ENCODE assay signal across 8 cellular contexts in genomic region chr7:2978403-2978802, GRCh38.
DNase-seq lines count a peak whose midpoint lies in the region; ATAC-seq and TF ChIP-seq lines count a peak whose summit lies in the region.

No MANE protein-coding gene starts in this region.

- H3K4me1 ChIP-seq in rectal smooth muscle tissue (ENCODE audit: control insufficient read depth, insufficient read depth, low read length) (no peaks in the 10 kb centered on the region), SK-N-SH (ENCODE audit: control insufficient read depth in 1 of 2, insufficient read depth in 2 of 2, low read depth in 1 of 2, low read length in 1 of 2) (no peaks in the 10 kb centered on the region; a peak in 1 of 4 replicates)

- no peaks in the 10 kb centered on the region for H4K20me1 ChIP-seq in SK-N-SH (ENCODE audit: insufficient read depth)

- H3K27me3 Mint-ChIP-seq in WTC11 (ENCODE audit: low read depth): no peaks in the 10 kb centered on the region
- peaks cover 15% of the 10 kb centered on the region for H3K27me3 Mint-ChIP-seq in chondrocyte (ENCODE audit: low read depth)

- no peaks in the 10 kb centered on the region for H3F3A ChIP-seq in SK-N-SH (replicated peaks; ENCODE audit: insufficient read depth)

- TF ChIP-seq EP300 in SK-N-SH (IDR thresholded peaks at IDR 0.05; ENCODE audit: borderline replicate concordance in 1 of 2, low read depth in 1 of 2, low read length in 1 of 2): no peak

- H3K36me3 ChIP-seq in rectal smooth muscle tissue (ENCODE audit: control insufficient read depth, insufficient read depth, low read length) (no peaks in the 10 kb centered on the region), SK-N-SH (replicated peaks in 1 of 2; ENCODE audit: control insufficient read depth in 1 of 2, insufficient read depth in 2 of 2, low read length in 1 of 2) (no peaks in the 10 kb centered on the region)

- H3K4me2 ChIP-seq in SK-N-SH: no peak overlapping the region

- H3K27ac ChIP-seq in rectal smooth muscle tissue (ENCODE audit: low read depth, low read length) (no peak overlapping the region), SK-N-SH (ENCODE audit: low read depth in 2 of 2, low read length in 1 of 2) (no peak overlapping the region)

- CTCF ChIA-PET in WTC11 (lab: Charles Lee): no interaction called here
- CTCF ChIA-PET in SK-N-SH (lab: Yijun Ruan, JAX): interaction anchor here (0.7 to 0.8 kb wide), 3 partner anchors 19 to 1038 kb away, joined by 3 read pairs; no protein-coding TSS in a partner anchor

- H3K4me1 Mint-ChIP-seq in WTC11 (peaks cover 24% of the 10 kb centered on the region), chondrocyte (ENCODE audit: low read depth) (no peaks in the 10 kb centered on the region)

- H3K4me3 Mint-ChIP-seq in WTC11 (peak overlapping the region; percentile 49), chondrocyte (ENCODE audit: unreplicated experiment) (no peak overlapping the region)

- no peaks in the 10 kb centered on the region for H3K9me2 ChIP-seq in SK-N-SH

- DNase-seq in WTC11 (ENCODE audit: low spot score) (peak; percentile 73), chondrocyte (ENCODE audit: low spot score) (peak; percentile 74), A172 (ENCODE audit: low spot score) (no peak), SK-N-SH (no peak), cortex of kidney (lab: John Stamatoyannopoulos, UW) (no peak)

- peaks cover 3% of the 10 kb centered on the region; the same call in 1 of the 2 replicates for H3K9me3 Mint-ChIP-seq in WTC11
- H3K9me3 Mint-ChIP-seq in chondrocyte (ENCODE audit: low read depth): no peaks in the 10 kb centered on the region

- WGBS in SK-N-SH (ENCODE audit: low lambda C conversion rate): 70% methylated on average over 15 of the region's 15 CpGs

- H3K27ac Mint-ChIP-seq in WTC11 (peak overlapping the region; percentile 50), chondrocyte (ENCODE audit: unreplicated experiment) (no peak overlapping the region)

- POLR2A ChIA-PET in WTC11 (lab: Charles Lee): no interaction called here
- POLR2A ChIA-PET in SK-N-SH (lab: Yijun Ruan, JAX): no interaction called here

- H2AFZ ChIP-seq in SK-N-SH (ENCODE audit: low read depth): no peak overlapping the region

- H3K36me3 Mint-ChIP-seq in WTC11: peaks cover 5% of the 10 kb centered on the region; the same call in 1 of the 2 replicates
- no peaks in the 10 kb centered on the region for H3K36me3 Mint-ChIP-seq in chondrocyte (ENCODE audit: low read depth)

- H3K4me3 ChIP-seq in rectal smooth muscle tissue (ENCODE audit: low read length): peak overlapping the region; percentile 8
- H3K4me3 ChIP-seq in SK-N-SH (ENCODE audit: low read depth in 2 of 2, low read length in 1 of 2): no peak overlapping the region

- H3K27me3 ChIP-seq in rectal smooth muscle tissue (ENCODE audit: control insufficient read depth, insufficient read depth, low read length) (no peaks in the 10 kb centered on the region), SK-N-SH (ENCODE audit: insufficient read depth) (no peaks in the 10 kb centered on the region)

- peak; percentile 85 for ATAC-seq in GM18867 (IDR thresholded peaks at IDR 0.05; ENCODE audit: unreplicated experiment)
- peak; percentile 74 for ATAC-seq in HG02981 (IDR thresholded peaks at IDR 0.05; ENCODE audit: unreplicated experiment)
- peak; percentile 87 for ATAC-seq in WTC11

- H3K9me3 ChIP-seq in SK-N-SH: no peaks in the 10 kb centered on the region; the same call in 1 of the 2 replicates

- TF ChIP-seq CTCF in WTC11 (IDR thresholded peaks at IDR 0.05): no peak
- TF ChIP-seq CTCF in chondrocyte (IDR thresholded peaks at IDR 0.05): no peak
- no peak for TF ChIP-seq CTCF in SK-N-SH (IDR thresholded peaks at IDR 0.05)

- no peaks in the 10 kb centered on the region for H3K79me2 ChIP-seq in SK-N-SH (ENCODE audit: insufficient read depth)

- no peak overlapping the region for H3K9ac ChIP-seq in rectal smooth muscle tissue (ENCODE audit: low read length)
- H3K9ac ChIP-seq in SK-N-SH: no peak overlapping the region

- no peak for TF ChIP-seq RAD21 in SK-N-SH (IDR thresholded peaks at IDR 0.05; ENCODE audit: low read length)

TF ChIP-seq in WTC11, 78 proteins besides CTCF, POLR2A, EP300 and RAD21 (continues in another document):
- no peak for TF ChIP-seq CBFB (CRISPR knock-in tag; IDR thresholded peaks at IDR 0.05; ENCODE audit: low read depth)
- no peak for TF ChIP-seq GABPB1 (CRISPR knock-in tag; IDR thresholded peaks at IDR 0.05)
- TF ChIP-seq FOXK1 (CRISPR knock-in tag; IDR thresholded peaks at IDR 0.05): no peak
- no peak for TF ChIP-seq ZNF219 (CRISPR knock-in tag; IDR thresholded peaks at IDR 0.05; ENCODE audit: borderline replicate concordance)
- TF ChIP-seq IRF2 (CRISPR knock-in tag; IDR thresholded peaks at IDR 0.05; ENCODE audit: borderline replicate concordance, low read depth): no peak
- TF ChIP-seq SP1 (CRISPR knock-in tag; conservative IDR thresholded peaks at IDR 0.05): no peak
- no peak for TF ChIP-seq ZNF396 (CRISPR knock-in tag; IDR thresholded peaks at IDR 0.05; ENCODE audit: borderline replicate concordance)
- no peak for TF ChIP-seq SOX15 (CRISPR knock-in tag; IDR thresholded peaks at IDR 0.05)
- no peak for TF ChIP-seq TEAD4 (CRISPR knock-in tag; IDR thresholded peaks at IDR 0.05)
- no peak for TF ChIP-seq ZNF671 (CRISPR knock-in tag; IDR thresholded peaks at IDR 0.05)
- no peak for TF ChIP-seq OVOL2 (CRISPR knock-in tag; IDR thresholded peaks at IDR 0.05; ENCODE audit: borderline replicate concordance)

TF ChIP-seq in SK-N-SH, 30 proteins besides CTCF, POLR2A, EP300 and RAD21:
- TF ChIP-seq YY1 (IDR thresholded peaks at IDR 0.05; ENCODE audit: low read depth) (no peak), FOXM1 (IDR thresholded peaks at IDR 0.05; ENCODE audit: low read depth) (no peak), USF1 (IDR thresholded peaks at IDR 0.05; ENCODE audit: borderline replicate concordance, low read depth) (no peak), NFIC (IDR thresholded peaks at IDR 0.05; ENCODE audit: borderline replicate concordance) (no peak), POLR2AphosphoS5 (IDR thresholded peaks at IDR 0.05; ENCODE audit: low read depth, low read length) (no peak), USF2 (IDR thresholded peaks at IDR 0.05; ENCODE audit: borderline replicate concordance, low read depth, low read length) (no peak), FOXJ3 (CRISPR knock-in tag; IDR thresholded peaks at IDR 0.05) (no peak), TCF12 (IDR thresholded peaks at IDR 0.05) (no peak)
TF ChIP-seq in SK-N-SH: peak in this region for 0.

Comparison
In these comparisons a context has a peak if more than half of its experiments do, and no peak if none do; other contexts are left out.
1. DNase-seq: peak in WTC11 (single experiment) and chondrocyte (single experiment); none in A172 (single experiment), SK-N-SH (single experiment) and cortex of kidney (single experiment).
2. Peak in every context shown above with its lines, with median percentiles within 50 percentile points of each other: ATAC-seq.